ENCODE assay signal across 8 cellular contexts in the genomic region with DNA sequence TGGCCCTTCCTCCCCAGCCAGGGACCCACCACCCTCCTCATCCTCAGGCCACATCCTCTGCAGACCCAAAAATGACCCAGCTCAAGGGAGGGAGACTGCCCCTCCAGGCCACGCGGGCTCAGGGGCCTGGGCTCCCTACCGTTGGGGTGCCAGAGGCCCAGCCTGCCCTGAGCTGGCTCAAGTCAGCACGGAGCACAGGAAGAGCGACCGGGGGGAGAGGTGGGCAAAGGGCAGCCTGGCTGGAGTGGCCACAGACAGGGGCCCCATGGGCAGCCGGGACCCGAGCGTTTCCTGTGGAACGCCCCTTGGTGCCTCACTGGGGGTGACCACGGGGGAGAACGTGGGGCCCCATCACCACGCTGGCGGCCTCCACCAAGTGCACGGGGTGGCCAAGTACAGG.
"Had no signal": no experiment of that assay in that cellular context is flagged by ENCODE, and none has a peak within 500 bp of the region (broad histone marks: within the 10 kb centered on the region; RNA-seq: fewer than 3 reads in every experiment).

No MANE protein-coding gene starts in this region.

- H3K4me3 ChIP-seq: GM23338, HAP-1, K562 had no signal

- H2AFZ ChIP-seq: GM23338 had no signal

- H3K9me3 Mint-ChIP-seq: GM23338, HFFc6 had no signal

- H3K9me3 ChIP-seq: HAP-1 had no signal

- DNase-seq: H7, HFFc6, IMR-90, KG1 had no signal

- H3K4me3 Mint-ChIP-seq: GM23338, HFFc6 had no signal

- H3K27ac ChIP-seq: HL-60 had no signal

- FAIRE-seq: K562 had no signal

- H3K4me1 ChIP-seq: HAP-1 had no signal

- H3K27ac Mint-ChIP-seq: GM23338, HFFc6 had no signal

- H3K4me2 ChIP-seq: GM23338 had no signal
